In genomic region chr1:151495316-151495715, GRCh38 we compare ENCODE assay signal across 1 cellular context.
TF ChIP-seq lines count a peak whose summit lies in the region.

No MANE protein-coding gene starts in this region.

TF ChIP-seq in HEK293, 187 proteins besides CTCF, POLR2A, EP300 and RAD21 (continued from another document):
- no peak for TF ChIP-seq ZBTB11 (tag by site-specific recombination; conservative IDR thresholded peaks at IDR 0.05; ENCODE audit: low read depth)
- TF ChIP-seq ZFP37 (tag by site-specific recombination; IDR thresholded peaks at IDR 0.05) = no peak
